8 cellular contexts compared by ENCODE assay signal in the genomic region with DNA sequence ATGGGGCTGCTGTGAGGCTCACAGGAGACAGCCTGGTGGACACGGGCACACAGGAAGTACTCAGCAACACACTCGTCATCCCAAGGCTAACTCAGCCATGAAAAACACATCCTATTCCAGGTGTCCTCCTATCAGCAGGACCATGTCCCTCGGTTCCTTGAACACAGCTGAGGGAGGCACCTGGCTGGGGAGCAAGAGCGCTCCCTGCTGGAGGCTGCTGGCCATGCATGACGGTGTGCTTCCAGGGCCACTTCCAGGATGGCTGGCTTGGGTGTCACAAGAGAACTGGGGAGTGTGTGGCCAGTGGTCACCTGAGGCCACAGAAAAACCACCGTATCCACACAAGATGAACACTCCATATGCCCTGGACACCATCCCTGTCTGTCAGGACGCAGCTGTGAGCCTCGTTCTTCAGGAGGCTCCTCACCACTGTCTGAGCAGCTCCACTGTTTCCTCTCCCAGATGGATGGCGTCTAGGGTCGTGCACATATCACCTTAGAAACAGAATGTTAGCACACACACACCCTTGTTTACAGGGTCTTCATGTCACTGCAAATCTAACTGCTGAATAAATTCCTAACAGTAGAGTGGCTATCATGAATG. TPM values are rescaled to one million over a fixed set of nuclear protein-coding genes. Genes with fewer than 3 reads are reported as not detected.
DNase-seq lines count a peak whose midpoint lies in the region; ATAC-seq and TF ChIP-seq lines count a peak whose summit lies in the region.

No MANE protein-coding gene starts in this region.

- peak; percentile 79 for DNase-seq in GDM1 (lab: John Stamatoyannopoulos, UW)
- peak; percentile 73 for DNase-seq in HK-2 (ENCODE audit: unreplicated experiment)
- DNase-seq in SK-N-DZ (ENCODE audit: low spot score): peak; percentile 47
- peak; percentile 81 for DNase-seq in activated naive CD4-positive, alpha-beta T cell treated with anti-CD3 and anti-CD28 coated beads, Interleukin-2, amount 10 ng/mL, durations not matched to agents 7 days and 5 days
- peak; percentile 37 for DNase-seq in glomerular endothelial cell (ENCODE audit: extremely low read depth, low read depth, low spot score)
- peak; percentile 41 to 81 (median 67) for DNase-seq in ovary
- DNase-seq in thyroid gland: peak; percentile 74 to 77

- ATAC-seq in HG02610 (IDR thresholded peaks at IDR 0.05; ENCODE audit: unreplicated experiment): no peak

- H3K9me3 ChIP-seq in ovary (no peaks in the 10 kb centered on the region), thyroid gland (no peaks in the 10 kb centered on the region)

- CTCF ChIA-PET in activated naive CD4-positive, alpha-beta T cell treated with anti-CD3 and anti-CD28 coated beads, Interleukin-2, amount 10 ng/mL, durations not matched to agents 7 days and 5 days (lab: Charles Lee): interaction anchor here (0.7 to 9.3 kb wide), 25 partner anchors 12 to 188 kb away, joined by 3 to 135 read pairs (median 4); a partner anchor contains a TSS

- no peak overlapping the region for H3K4me3 ChIP-seq in ovary
- H3K4me3 ChIP-seq in thyroid gland (replicated peaks in 1 of 3): no peak overlapping the region

- no peak for TF ChIP-seq EP300 in ovary (IDR thresholded peaks at IDR 0.05)

- H3K27ac ChIP-seq in ovary (no peak overlapping the region), thyroid gland (no peak overlapping the region)

- TF ChIP-seq CTCF in ovary (IDR thresholded peaks at IDR 0.05) (peak; percentile 58 to 87 (median 68)), thyroid gland (IDR thresholded peaks at IDR 0.05) (peak; percentile 77 to 94 (median 93))

- H3K4me1 Mint-ChIP-seq in activated naive CD4-positive, alpha-beta T cell treated with anti-CD3 and anti-CD28 coated beads, Interleukin-2, amount 10 ng/mL, durations not matched to agents 7 days and 5 days: peaks cover 25% of the 10 kb centered on the region

- H3K9me3 Mint-ChIP-seq in activated naive CD4-positive, alpha-beta T cell treated with anti-CD3 and anti-CD28 coated beads, Interleukin-2, amount 10 ng/mL, durations not matched to agents 7 days and 5 days: no peaks in the 10 kb centered on the region

- 51 to 56% (median 51%) methylated on average over 10 of the region's 10 CpGs for WGBS in ovary, 3 donors
- WGBS in thyroid gland, 2 donors: 45 to 55% methylated on average over 7 to 10 of the region's 10 CpGs

- peaks cover 21% of the 10 kb centered on the region for H3K36me3 Mint-ChIP-seq in activated naive CD4-positive, alpha-beta T cell treated with anti-CD3 and anti-CD28 coated beads, Interleukin-2, amount 10 ng/mL, durations not matched to agents 7 days and 5 days

- H3K27ac Mint-ChIP-seq in activated naive CD4-positive, alpha-beta T cell treated with anti-CD3 and anti-CD28 coated beads, Interleukin-2, amount 10 ng/mL, durations not matched to agents 7 days and 5 days: no peak overlapping the region

- no peaks in the 10 kb centered on the region for H3K27me3 ChIP-seq in ovary
- H3K27me3 ChIP-seq in thyroid gland: no peaks in the 10 kb centered on the region

- TF ChIP-seq POLR2A in ovary (IDR thresholded peaks at IDR 0.05) (no peak), thyroid gland (IDR thresholded peaks at IDR 0.05) (no peak)

- no peaks in the 10 kb centered on the region for H3K27me3 Mint-ChIP-seq in activated naive CD4-positive, alpha-beta T cell treated with anti-CD3 and anti-CD28 coated beads, Interleukin-2, amount 10 ng/mL, durations not matched to agents 7 days and 5 days

- H3K4me1 ChIP-seq in ovary (ENCODE audit: insufficient read depth) (peaks cover 3% of the 10 kb centered on the region), thyroid gland (peaks cover 0 to 24% of the 10 kb centered on the region in 2 donors)

- H3K36me3 ChIP-seq in ovary (no peaks in the 10 kb centered on the region), thyroid gland (no peaks in the 10 kb centered on the region)

- H3K4me3 Mint-ChIP-seq in activated naive CD4-positive, alpha-beta T cell treated with anti-CD3 and anti-CD28 coated beads, Interleukin-2, amount 10 ng/mL, durations not matched to agents 7 days and 5 days: no peak overlapping the region

- intact Hi-C loops in ovary (cut with DNase I): loop anchor here in 3 of 4 donors (5.0 kb wide), 2 partner anchors 66 to 121 kb away; a partner anchor contains a TSS
- intact Hi-C loops in thyroid gland (cut with DNase I): loop anchor here (5.0 kb wide), 1 partner anchor 71 kb away; no protein-coding TSS in a partner anchor

RNA-seq across cellular contexts. Expression of a gene that starts 31.0 kb away (rescaled TPM):
- 5.6 and 10.6 TPM in 2 replicates for polyA plus RNA-seq in SK-N-DZ (2014; cell fraction: cytosol; rRNA removed)
- 8.5 and 10.8 TPM in 2 replicates for polyA plus RNA-seq in SK-N-DZ (2014; cell fraction: nucleus; rRNA removed)
- 2.7 and 4.7 TPM in 2 replicates for total RNA-seq in glomerular endothelial cell
- total RNA-seq in ovary: 1 to 10 TPM in 5 of 7 donors, under 1 TPM in 2; 0.53 to 1.8 (median 1.3) TPM
- 1 to 10 TPM; 1.1 to 1.3 TPM for polyA plus RNA-seq in ovary
- 1 to 10 TPM in 2 of 4 donors, under 1 TPM in 2; 0.40 to 2.8 (median 1.5) TPM for total RNA-seq in thyroid gland
